ENCODE assay signal across 8 cellular contexts in genomic region chr10:51698473-51699063, GRCh38. TPM values are rescaled to one million over a fixed set of nuclear protein-coding genes. Genes with fewer than 3 reads are reported as not detected.
DNase-seq lines count a peak whose midpoint lies in the region; ATAC-seq and TF ChIP-seq lines count a peak whose summit lies in the region.

No MANE protein-coding gene starts in this region.

- H3K4me3 ChIP-seq in astrocyte of the spinal cord (ENCODE audit: low read depth, low read length) = peak overlapping the region; percentile 83
- peak overlapping the region; percentile 69 to 75 for H3K4me3 ChIP-seq in left lung
- H3K4me3 ChIP-seq in thymus (ENCODE audit: low read length) = peak overlapping the region; percentile 81

- H3K36me3 ChIP-seq in left lung (no peaks in the 10 kb centered on the region), thymus (ENCODE audit: control insufficient read depth, insufficient read depth) (peaks cover 3% of the 10 kb centered on the region)

- WGBS in thymus = 87% methylated on average over 8 of the region's 8 CpGs

- H3K4me1 ChIP-seq in left lung = peaks cover 14 to 51% of the 10 kb centered on the region in 2 donors
- H3K4me1 ChIP-seq in thymus (ENCODE audit: control insufficient read depth, insufficient read depth, low read length) = peaks cover 20% of the 10 kb centered on the region

- H3K27me3 ChIP-seq in left lung = no peaks in the 10 kb centered on the region
- H3K27me3 ChIP-seq in thymus (ENCODE audit: control insufficient read depth, insufficient read depth) = no peaks in the 10 kb centered on the region

- H3K9me3 ChIP-seq in left lung = no peaks in the 10 kb centered on the region
- no peaks in the 10 kb centered on the region for H3K9me3 ChIP-seq in thymus (ENCODE audit: control insufficient read depth)

- no peak for ATAC-seq in left lung

- TF ChIP-seq CTCF in astrocyte of the spinal cord (IDR thresholded peaks at IDR 0.05; ENCODE audit: low read depth, low read length) = no peak
- no peak for TF ChIP-seq CTCF in left lung (IDR thresholded peaks at IDR 0.05)

- peak; percentile 1 to 8 for DNase-seq in activated CD4-positive, alpha-beta T cell treated with anti-CD3 and anti-CD28 coated beads for 4 hours
- DNase-seq in activated CD4-positive, alpha-beta T cell treated with anti-CD3 and anti-CD28 coated beads, Interleukin-2, amount 50 U/mL, for 1 hour = no peak
- no peak for DNase-seq in astrocyte of the spinal cord (ENCODE audit: low read depth, low spot score)
- no peak for DNase-seq in left lung
- DNase-seq in DMS114 treated with DMSO at 0.1 percent for 48 hours (lab: John Stamatoyannopoulos, UW; ENCODE audit: unreplicated experiment) = no peak
- no peak for DNase-seq in NCI-H345 (lab: John Stamatoyannopoulos, UW)
- no peak for DNase-seq in AML-193 (lab: John Stamatoyannopoulos, UW)

- intact Hi-C loops in left lung (cut with DNase I) = no loop called here

- H3K27ac ChIP-seq in left lung (peak overlapping the region in 1 of 2 donors; percentile 96), thymus (ENCODE audit: low read depth) (no peak overlapping the region)

- in situ Hi-C loops in astrocyte of the spinal cord (cut with HindIII; ENCODE audit: low sequenced_read_pairs) = no loop called here

RNA-seq across cellular contexts. Expression of gene CSTF2T, which starts 0.8 kb away (rescaled TPM):
- total RNA-seq in left lung = 10 to 100 TPM; 16.8 to 19.8 TPM
- polyA plus RNA-seq in thymus = 23.9 TPM

Comparison
In these comparisons a context has a peak if more than half of its experiments do, and no peak if none do; other contexts are left out.
1. DNase-seq: peak in activated CD4-positive, alpha-beta T cell treated with anti-CD3 and anti-CD28 coated beads for 4 hours (2 of 2); none in activated CD4-positive, alpha-beta T cell treated with anti-CD3 and anti-CD28 coated beads, Interleukin-2, amount 50 U/mL, for 1 hour (single experiment), astrocyte of the spinal cord (single experiment), left lung (0 of 2), DMS114 treated with DMSO at 0.1 percent for 48 hours (single experiment), NCI-H345 (single experiment) and AML-193 (0 of 2).
2. Peak in every context shown above with its lines, with median percentiles within 50 percentile points of each other: H3K4me3 ChIP-seq.